Comparison of ENCODE assay signal across 8 cellular contexts in genomic region chrX:118348186-118348810, GRCh38. TPM values are rescaled to one million over a fixed set of nuclear protein-coding genes. Genes with fewer than 3 reads are reported as not detected.
DNase-seq lines count a peak whose midpoint lies in the region; ATAC-seq and TF ChIP-seq lines count a peak whose summit lies in the region.

No MANE protein-coding gene starts in this region.

- peak overlapping the region; percentile 97 for H3K4me3 Mint-ChIP-seq in activated T-cell treated with anti-CD3 and anti-CD28 coated beads, Interleukin-2, amount 50 U/mL, for 24 hours
- H3K4me3 Mint-ChIP-seq in WTC11: peak overlapping the region; percentile 94

- peaks cover 7% of the 10 kb centered on the region for H3K36me3 Mint-ChIP-seq in activated T-cell treated with anti-CD3 and anti-CD28 coated beads, Interleukin-2, amount 50 U/mL, for 24 hours (ENCODE audit: low read depth)
- H3K36me3 Mint-ChIP-seq in WTC11: no peaks in the 10 kb centered on the region

- H3K9ac ChIP-seq in subcutaneous abdominal adipose tissue (ENCODE audit: low read length in 5 of 5): peak overlapping the region in 1 of 5 donors; percentile 30

- CTCF ChIA-PET in WTC11 (lab: Charles Lee): no interaction called here

- no peaks in the 10 kb centered on the region for H3K27me3 Mint-ChIP-seq in activated T-cell treated with anti-CD3 and anti-CD28 coated beads, Interleukin-2, amount 50 U/mL, for 24 hours
- H3K27me3 Mint-ChIP-seq in WTC11 (ENCODE audit: low read depth): no peaks in the 10 kb centered on the region

- H3K4me1 ChIP-seq in subcutaneous abdominal adipose tissue (ENCODE audit: control insufficient read depth in 5 of 5, insufficient read depth in 5 of 5, low read length in 5 of 5): peaks cover 0 to 28% (median 22%) of the 10 kb centered on the region in 5 donors

- no peaks in the 10 kb centered on the region for H3K27me3 ChIP-seq in subcutaneous abdominal adipose tissue (ENCODE audit: control insufficient read depth in 5 of 5, insufficient read depth in 4 of 5, low read length in 5 of 5)

- no peaks in the 10 kb centered on the region for H3K36me3 ChIP-seq in subcutaneous abdominal adipose tissue (ENCODE audit: control insufficient read depth in 5 of 5, insufficient read depth in 5 of 5, low read length in 5 of 5)

- peaks cover 52% of the 10 kb centered on the region for H3K4me1 Mint-ChIP-seq in activated T-cell treated with anti-CD3 and anti-CD28 coated beads, Interleukin-2, amount 50 U/mL, for 24 hours (ENCODE audit: low read depth)
- peaks cover 42% of the 10 kb centered on the region for H3K4me1 Mint-ChIP-seq in WTC11

- intact Hi-C loops in left colon (cut with DNase I, micrococcal nuclease): no loop called here

- no peak for DNase-seq in activated T-cell treated with anti-CD3 and anti-CD28 coated beads, Interleukin-2, amount 50 U/mL, for 24 hours
- no peak for DNase-seq in activated T-cell treated with anti-CD3 and anti-CD28 coated beads, Interleukin-2, amount 50 U/mL, for 1 hour
- DNase-seq in WTC11 (ENCODE audit: low spot score) (no peak), fibroblast of villous mesenchyme (ENCODE audit: low read depth) (no peak), left colon (no peak)

- ATAC-seq in WTC11: peak; percentile 6; the same call in 1 of the 2 replicates
- ATAC-seq in left colon: no peak
- ATAC-seq in HG02973 (IDR thresholded peaks at IDR 0.05; ENCODE audit: unreplicated experiment): no peak
- no peak for ATAC-seq in GM21390 (IDR thresholded peaks at IDR 0.05; ENCODE audit: unreplicated experiment)

- peak overlapping the region; percentile 98 for H3K27ac Mint-ChIP-seq in activated T-cell treated with anti-CD3 and anti-CD28 coated beads, Interleukin-2, amount 50 U/mL, for 24 hours
- H3K27ac Mint-ChIP-seq in WTC11: no peak overlapping the region; the same call in 1 of the 2 replicates

- H3K9me3 ChIP-seq in subcutaneous abdominal adipose tissue (ENCODE audit: control insufficient read depth in 5 of 5, low read length in 5 of 5): no peaks in the 10 kb centered on the region

- peak overlapping the region; percentile 84 for H3K4me3 ChIP-seq in fibroblast of villous mesenchyme (ENCODE audit: low read depth, low read length)
- H3K4me3 ChIP-seq in subcutaneous abdominal adipose tissue (ENCODE audit: low read depth in 1 of 5, low read length in 5 of 5): peak overlapping the region in 3 of 5 donors; percentile 71 to 76 (median 74)

- H3K27ac ChIP-seq in subcutaneous abdominal adipose tissue (ENCODE audit: low read depth, low read length): no peak overlapping the region

- POLR2A ChIA-PET in WTC11 (lab: Charles Lee): no interaction called here

- no peaks in the 10 kb centered on the region for H3K9me3 Mint-ChIP-seq in activated T-cell treated with anti-CD3 and anti-CD28 coated beads, Interleukin-2, amount 50 U/mL, for 24 hours
- no peaks in the 10 kb centered on the region for H3K9me3 Mint-ChIP-seq in WTC11

- TF ChIP-seq CTCF in WTC11 (IDR thresholded peaks at IDR 0.05) (no peak), fibroblast of villous mesenchyme (IDR thresholded peaks at IDR 0.05; ENCODE audit: insufficient read depth, low read depth, low read length) (no peak)

TF ChIP-seq in WTC11, 78 proteins besides CTCF, POLR2A, EP300 and RAD21:
- TF ChIP-seq CREM (CRISPR knock-in tag; IDR thresholded peaks at IDR 0.05) (no peak), ATF1 (CRISPR knock-in tag; IDR thresholded peaks at IDR 0.05) (no peak), ZNF671 (CRISPR knock-in tag; IDR thresholded peaks at IDR 0.05) (no peak), ZNF532 (CRISPR knock-in tag; IDR thresholded peaks at IDR 0.05; ENCODE audit: borderline replicate concordance) (no peak), TCF7 (CRISPR knock-in tag; IDR thresholded peaks at IDR 0.05; ENCODE audit: low read depth) (no peak), TP53 (CRISPR knock-in tag; IDR thresholded peaks at IDR 0.05) (no peak), USF2 (CRISPR knock-in tag; IDR thresholded peaks at IDR 0.05) (no peak), FOXP1 (CRISPR knock-in tag; IDR thresholded peaks at IDR 0.05; ENCODE audit: borderline replicate concordance) (no peak)
- TF ChIP-seq, protein P1, sequence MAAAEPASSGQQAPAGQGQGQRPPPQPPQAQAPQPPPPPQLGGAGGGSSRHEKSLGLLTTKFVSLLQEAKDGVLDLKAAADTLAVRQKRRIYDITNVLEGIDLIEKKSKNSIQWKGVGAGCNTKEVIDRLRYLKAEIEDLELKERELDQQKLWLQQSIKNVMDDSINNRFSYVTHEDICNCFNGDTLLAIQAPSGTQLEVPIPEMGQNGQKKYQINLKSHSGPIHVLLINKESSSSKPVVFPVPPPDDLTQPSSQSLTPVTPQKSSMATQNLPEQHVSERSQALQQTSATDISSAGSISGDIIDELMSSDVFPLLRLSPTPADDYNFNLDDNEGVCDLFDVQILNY (CRISPR knock-in tag; IDR thresholded peaks at IDR 0.05): no peak
- TF ChIP-seq, protein P2, sequence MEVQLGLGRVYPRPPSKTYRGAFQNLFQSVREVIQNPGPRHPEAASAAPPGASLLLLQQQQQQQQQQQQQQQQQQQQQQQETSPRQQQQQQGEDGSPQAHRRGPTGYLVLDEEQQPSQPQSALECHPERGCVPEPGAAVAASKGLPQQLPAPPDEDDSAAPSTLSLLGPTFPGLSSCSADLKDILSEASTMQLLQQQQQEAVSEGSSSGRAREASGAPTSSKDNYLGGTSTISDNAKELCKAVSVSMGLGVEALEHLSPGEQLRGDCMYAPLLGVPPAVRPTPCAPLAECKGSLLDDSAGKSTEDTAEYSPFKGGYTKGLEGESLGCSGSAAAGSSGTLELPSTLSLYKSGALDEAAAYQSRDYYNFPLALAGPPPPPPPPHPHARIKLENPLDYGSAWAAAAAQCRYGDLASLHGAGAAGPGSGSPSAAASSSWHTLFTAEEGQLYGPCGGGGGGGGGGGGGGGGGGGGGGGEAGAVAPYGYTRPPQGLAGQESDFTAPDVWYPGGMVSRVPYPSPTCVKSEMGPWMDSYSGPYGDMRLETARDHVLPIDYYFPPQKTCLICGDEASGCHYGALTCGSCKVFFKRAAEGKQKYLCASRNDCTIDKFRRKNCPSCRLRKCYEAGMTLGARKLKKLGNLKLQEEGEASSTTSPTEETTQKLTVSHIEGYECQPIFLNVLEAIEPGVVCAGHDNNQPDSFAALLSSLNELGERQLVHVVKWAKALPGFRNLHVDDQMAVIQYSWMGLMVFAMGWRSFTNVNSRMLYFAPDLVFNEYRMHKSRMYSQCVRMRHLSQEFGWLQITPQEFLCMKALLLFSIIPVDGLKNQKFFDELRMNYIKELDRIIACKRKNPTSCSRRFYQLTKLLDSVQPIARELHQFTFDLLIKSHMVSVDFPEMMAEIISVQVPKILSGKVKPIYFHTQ (CRISPR knock-in tag; IDR thresholded peaks at IDR 0.05): no peak

RNA-seq across cellular contexts. Expression of gene WDR44, which starts 2.4 kb away (rescaled TPM):
- total RNA-seq in WTC11 (2021) (17.5 to 19.0 TPM (median 18.4 TPM) in 3 replicates), fibroblast of villous mesenchyme (21.9 and 28.9 TPM in 2 replicates), left colon (10 to 100 TPM; 10.8 to 13.8 TPM)
